8 cellular contexts compared by ENCODE assay signal in genomic region chr1:36350659-36351171, GRCh38. TPM values are rescaled to one million over a fixed set of nuclear protein-coding genes. Genes with fewer than 3 reads are reported as not detected.
DNase-seq lines count a peak whose midpoint lies in the region; ATAC-seq and TF ChIP-seq lines count a peak whose summit lies in the region.

No MANE protein-coding gene starts in this region.

- no peaks in the 10 kb centered on the region for H3K79me2 ChIP-seq in H9 (ENCODE audit: insufficient read depth, low read length)
- no peaks in the 10 kb centered on the region for H3K79me2 ChIP-seq in neural progenitor cell (ENCODE audit: low read depth)
- no peaks in the 10 kb centered on the region for H3K79me2 ChIP-seq in OCI-LY7 (ENCODE audit: insufficient read depth, low read depth, low read length)

- no peak overlapping the region for H2BK15ac ChIP-seq in H9 (ENCODE audit: low read depth, low read length)

- H3F3A ChIP-seq in neural progenitor cell (ENCODE audit: low read depth), result peaks cover 2% of the 10 kb centered on the region

- no peak overlapping the region for H4K91ac ChIP-seq in H9 (ENCODE audit: insufficient read length, low read depth, low read length)

- no peaks in the 10 kb centered on the region for H3K23me2 ChIP-seq in H9 (ENCODE audit: insufficient read length, low read depth, low read length, poor library complexity, severe bottlenecking)

- H3K4ac ChIP-seq in H9 (ENCODE audit: low read depth, low read length), result no peak overlapping the region

- H3K27ac ChIP-seq in H9 (ENCODE audit: insufficient read length, low read depth, low read length) (no peak overlapping the region), endodermal cell (ENCODE audit: low read depth, low read length) (peak overlapping the region; percentile 86), neural progenitor cell (no peak overlapping the region), OCI-LY7 (ENCODE audit: low read depth, low read length, poor library complexity, severe bottlenecking) (no peak overlapping the region)

- H3K9me3 Mint-ChIP-seq in H9, result no peaks in the 10 kb centered on the region
- H3K9me3 Mint-ChIP-seq in endodermal cell, result no peaks in the 10 kb centered on the region
- H3K9me3 Mint-ChIP-seq in neural progenitor cell, result no peaks in the 10 kb centered on the region

- CTCF ChIA-PET in OCI-LY7 (lab: Charles Lee; ENCODE audit: unreplicated experiment), result interaction anchor here (0.6 kb wide), 1 partner anchor 8 kb away, joined by 5 read pairs; no protein-coding TSS in a partner anchor

- BruUV-seq in OCI-LY7 (replicated peaks; lab: Mats Ljungman, UMichigan), result no TSS peak

- no peak for DNase-seq in H9
- peak; percentile 53 for DNase-seq in activated CD4-positive, alpha-beta T cell treated with anti-CD3 and anti-CD28 coated beads, Interleukin-2, amount 50 U/mL, for 1 hour
- no peak for DNase-seq in endodermal cell
- no peak for DNase-seq in neural progenitor cell (ENCODE audit: low spot score)
- DNase-seq in OCI-LY7 (ENCODE audit: low spot score), result no peak
- DNase-seq in OCI-M1 (lab: John Stamatoyannopoulos, UW), result no peak
- DNase-seq in NCI-H69 (lab: John Stamatoyannopoulos, UW), result no peak

- H3T11ph ChIP-seq in H9 (ENCODE audit: low read length), result no peak overlapping the region

- no peak overlapping the region for H2AK5ac ChIP-seq in H9 (ENCODE audit: insufficient read length, low read length)

- H3K4me3 Mint-ChIP-seq in H9, result no peak overlapping the region
- no peak overlapping the region for H3K4me3 Mint-ChIP-seq in endodermal cell
- peak overlapping the region; percentile 55 for H3K4me3 Mint-ChIP-seq in neural progenitor cell

- no peak overlapping the region for H3K23ac ChIP-seq in H9 (ENCODE audit: insufficient read length, low read depth, low read length)

- H3K9ac ChIP-seq in H9 (ENCODE audit: extremely low read depth, insufficient read length, low read length), result no peak overlapping the region
- no peak overlapping the region for H3K9ac ChIP-seq in endodermal cell (ENCODE audit: extremely low read depth, low read length, poor library complexity, severe bottlenecking)
- no peak overlapping the region for H3K9ac ChIP-seq in neural progenitor cell

- WGBS in H9 (ENCODE audit: extremely low coverage, insufficient read length, low lambda C conversion rate), result no CpG with 5 or more reads among the region's 12 CpGs
- WGBS in endodermal cell (ENCODE audit: insufficient coverage in 1 of 2, insufficient read length in 1 of 2), 2 experiments, result 86 to 97% methylated on average over 6 to 12 of the region's 12 CpGs

- H3K79me1 ChIP-seq in H9 (ENCODE audit: insufficient read depth, low read depth, low read length, poor library complexity, severe bottlenecking), result no peaks in the 10 kb centered on the region

- H3K27me3 ChIP-seq in H9 (ENCODE audit: insufficient read depth, low read length), result no peaks in the 10 kb centered on the region
- no peaks in the 10 kb centered on the region for H3K27me3 ChIP-seq in endodermal cell (ENCODE audit: control insufficient read depth, insufficient read depth, low read length, poor library complexity, severe bottlenecking)
- H3K27me3 ChIP-seq in neural progenitor cell, result no peaks in the 10 kb centered on the region

- intact Hi-C loops in OCI-LY7 (cut with micrococcal nuclease; ENCODE audit: unreplicated experiment), result no loop called here

- H4K20me1 ChIP-seq in H9 (ENCODE audit: control insufficient read depth, insufficient read depth, insufficient read length) (no peaks in the 10 kb centered on the region), neural progenitor cell (ENCODE audit: low read depth) (no peaks in the 10 kb centered on the region), OCI-LY7 (ENCODE audit: insufficient read depth, low read length) (no peaks in the 10 kb centered on the region)

- no peaks in the 10 kb centered on the region for H3K9me2 ChIP-seq in OCI-LY7 (ENCODE audit: insufficient read depth, low read length)

- H2BK120ac ChIP-seq in H9 (ENCODE audit: low read depth, low read length, poor library complexity, severe bottlenecking), result no peak overlapping the region

- H3K36me3 Mint-ChIP-seq in H9 (ENCODE audit: insufficient read depth in 1 of 3, low read depth in 3 of 3), result peaks cover 22 to 53% (median 37%) of the 10 kb centered on the region in 3 experiments; a peak in 6 of 7 replicates
- H3K36me3 Mint-ChIP-seq in endodermal cell (ENCODE audit: low read depth), result peaks cover 55% of the 10 kb centered on the region
- H3K36me3 Mint-ChIP-seq in neural progenitor cell, result peaks cover 19% of the 10 kb centered on the region

- H3K27me3 Mint-ChIP-seq in H9 (ENCODE audit: low read depth) (no peaks in the 10 kb centered on the region), endodermal cell (ENCODE audit: insufficient read depth) (no peaks in the 10 kb centered on the region), neural progenitor cell (ENCODE audit: insufficient read depth, low read depth) (peaks cover 2% of the 10 kb centered on the region)

- POLR2A ChIA-PET in OCI-LY7 (lab: Charles Lee), result interaction anchor here (0.8 to 1.7 kb wide), 2 partner anchors 17 to 69 kb away, joined by 3 to 4 read pairs; no protein-coding TSS in a partner anchor

- no peak overlapping the region for H3K4me3 ChIP-seq in endodermal cell (ENCODE audit: low read length)
- H3K4me3 ChIP-seq in neural progenitor cell, result no peak overlapping the region
- H3K4me3 ChIP-seq in OCI-LY7 (ENCODE audit: low read depth, low read length, poor library complexity, severe bottlenecking), result no peak overlapping the region

- H2AFZ ChIP-seq in H9 (ENCODE audit: low read length) (no peak overlapping the region), neural progenitor cell (replicated peaks) (no peak overlapping the region), OCI-LY7 (ENCODE audit: low read length) (no peak overlapping the region)

- H3K27ac Mint-ChIP-seq in H9 (peak overlapping the region in 2 of 3 experiments; percentile 27 to 85; a peak in 2 of 7 replicates), endodermal cell (no peak overlapping the region), neural progenitor cell (peak overlapping the region; percentile 97)

- no peak overlapping the region for H4K8ac ChIP-seq in H9 (replicated peaks; ENCODE audit: insufficient read length, low read depth, low read length)

- no peak overlapping the region for H3K56ac ChIP-seq in H9 (ENCODE audit: insufficient read length, low read depth, low read length)

- no peak overlapping the region for H4K5ac ChIP-seq in H9 (ENCODE audit: insufficient read length, low read depth, low read length)

- H3K4me1 Mint-ChIP-seq in H9 (peaks cover 7 to 11% of the 10 kb centered on the region in 2 experiments), endodermal cell (peaks cover 6% of the 10 kb centered on the region), neural progenitor cell (peaks cover 25% of the 10 kb centered on the region)

- H3K4me2 ChIP-seq in H9 (ENCODE audit: insufficient read depth, insufficient read length, low read length) (no peak overlapping the region), neural progenitor cell (no peak overlapping the region), OCI-LY7 (ENCODE audit: low read length) (no peak overlapping the region)

- H2BK12ac ChIP-seq in H9 (ENCODE audit: insufficient read length, low read depth, low read length), result no peak overlapping the region

- no peak overlapping the region for H2BK20ac ChIP-seq in H9 (ENCODE audit: low read depth, low read length, poor library complexity, severe bottlenecking)

- H3K14ac ChIP-seq in H9 (ENCODE audit: insufficient read depth, low read length), result no peak overlapping the region

- TF ChIP-seq CTCF in H9 (conservative IDR thresholded peaks at IDR 0.05) (no peak), endodermal cell (conservative IDR thresholded peaks at IDR 0.05) (no peak), neural progenitor cell (IDR thresholded peaks at IDR 0.05) (no peak), OCI-LY7 (conservative IDR thresholded peaks at IDR 0.05; ENCODE audit: low read length) (no peak)

- H3K4me1 ChIP-seq in H9 (ENCODE audit: insufficient read depth, low read length) (0 out of 2 replicates have a peak, but pooled peaks cover 2% of the 10 kb centered on the region), endodermal cell (ENCODE audit: control insufficient read depth, insufficient read depth, low read length) (no peaks in the 10 kb centered on the region), neural progenitor cell (peaks cover 18% of the 10 kb centered on the region), OCI-LY7 (ENCODE audit: insufficient read depth, low read length, poor library complexity, severe bottlenecking) (peaks cover 19% of the 10 kb centered on the region)

- no peak for ATAC-seq in HG03460 (IDR thresholded peaks at IDR 0.05; ENCODE audit: unreplicated experiment)

- no peak overlapping the region for H3K18ac ChIP-seq in H9 (ENCODE audit: insufficient read length, low read depth, low read length)

- H3K9me3 ChIP-seq in H9 (ENCODE audit: control insufficient read depth, low read depth, low read length) (no peaks in the 10 kb centered on the region), endodermal cell (ENCODE audit: control insufficient read depth, low read length) (no peaks in the 10 kb centered on the region), neural progenitor cell (ENCODE audit: low read depth) (no peaks in the 10 kb centered on the region), OCI-LY7 (ENCODE audit: low read length) (no peaks in the 10 kb centered on the region)

- no peak overlapping the region for H2BK5ac ChIP-seq in H9 (ENCODE audit: insufficient read length, low read length)

- H3K36me3 ChIP-seq in endodermal cell (ENCODE audit: control insufficient read depth, insufficient read depth, low read length) (peaks cover 74% of the 10 kb centered on the region), neural progenitor cell (no peaks in the 10 kb centered on the region), OCI-LY7 (ENCODE audit: insufficient read depth, low read length) (peaks cover 77% of the 10 kb centered on the region)

RNA-seq across cellular contexts. Expression of gene EVA1B, which starts 27.3 kb away (rescaled TPM):
- total RNA-seq in H9 (2021) (5.5 and 6.4 TPM in 2 replicates), endodermal cell (10 to 100 TPM; 14.1 to 16.3 TPM), neural progenitor cell (ENCODE audit: low replicate concordance) (3.1 and 14.7 TPM in 2 replicates), OCI-LY7 (2022) (0.84 and 0.96 TPM in 2 replicates)
- polyA plus RNA-seq in endodermal cell (2013, experiment 1 of 2), result 26.5 TPM
- polyA plus RNA-seq in endodermal cell (2013, experiment 2 of 2), result 28.6 TPM
- total RNA-seq in OCI-LY7 (2014; rRNA removed; shearing (Covaris generic)), result 0.57 and 2.0 TPM in 2 replicates

RNA-seq across cellular contexts. Expression of gene STK40, which starts 35.0 kb away (rescaled TPM):
- 26.2 and 27.5 TPM in 2 replicates for total RNA-seq in H9 (2021)
- total RNA-seq in endodermal cell, result 10 to 100 TPM; 19.4 to 32.4 TPM
- 39.4 TPM for polyA plus RNA-seq in endodermal cell (2013, experiment 1 of 2)
- 38.5 TPM for polyA plus RNA-seq in endodermal cell (2013, experiment 2 of 2)
- total RNA-seq in neural progenitor cell (ENCODE audit: low replicate concordance), result 5.3 and 14.7 TPM in 2 replicates
- total RNA-seq in OCI-LY7 (2014; rRNA removed; shearing (Covaris generic)), result 41.9 and 43.8 TPM in 2 replicates
- 81.9 and 83.9 TPM in 2 replicates for total RNA-seq in OCI-LY7 (2022)

RNA-seq across cellular contexts. Expression of gene SH3D21, which starts 44.5 kb away (rescaled TPM):
- 16.9 and 18.3 TPM in 2 replicates for total RNA-seq in H9 (2021)
- total RNA-seq in endodermal cell, result 10 to 100 TPM; 14.7 to 15.5 TPM
- 11.3 TPM for polyA plus RNA-seq in endodermal cell (2013, experiment 1 of 2)
- 12.9 TPM for polyA plus RNA-seq in endodermal cell (2013, experiment 2 of 2)
- 6.1 and 15.1 TPM in 2 replicates for total RNA-seq in neural progenitor cell (ENCODE audit: low replicate concordance)
- total RNA-seq in OCI-LY7 (2014; rRNA removed; shearing (Covaris generic)), result 15.2 and 16.4 TPM in 2 replicates
- 10.6 and 16.7 TPM in 2 replicates for total RNA-seq in OCI-LY7 (2022)

RNA-seq across cellular contexts. Expression of gene LSM10, which starts 47.0 kb away (rescaled TPM):
- total RNA-seq in H9 (2021) (42.2 and 47.5 TPM in 2 replicates), endodermal cell (10 to 100 TPM; 37.5 to 45.6 TPM), neural progenitor cell (ENCODE audit: low replicate concordance) (8.6 and 10.2 TPM in 2 replicates), OCI-LY7 (2022) (132 and 133 TPM in 2 replicates)
- 31.2 TPM for polyA plus RNA-seq in endodermal cell (2013, experiment 1 of 2)
- polyA plus RNA-seq in endodermal cell (2013, experiment 2 of 2), result 32.0 TPM
- total RNA-seq in OCI-LY7 (2014; rRNA removed; shearing (Covaris generic)), result 42.3 and 43.2 TPM in 2 replicates
